Comparison of ENCODE assay signal across 23 cellular contexts in the genomic region with DNA sequence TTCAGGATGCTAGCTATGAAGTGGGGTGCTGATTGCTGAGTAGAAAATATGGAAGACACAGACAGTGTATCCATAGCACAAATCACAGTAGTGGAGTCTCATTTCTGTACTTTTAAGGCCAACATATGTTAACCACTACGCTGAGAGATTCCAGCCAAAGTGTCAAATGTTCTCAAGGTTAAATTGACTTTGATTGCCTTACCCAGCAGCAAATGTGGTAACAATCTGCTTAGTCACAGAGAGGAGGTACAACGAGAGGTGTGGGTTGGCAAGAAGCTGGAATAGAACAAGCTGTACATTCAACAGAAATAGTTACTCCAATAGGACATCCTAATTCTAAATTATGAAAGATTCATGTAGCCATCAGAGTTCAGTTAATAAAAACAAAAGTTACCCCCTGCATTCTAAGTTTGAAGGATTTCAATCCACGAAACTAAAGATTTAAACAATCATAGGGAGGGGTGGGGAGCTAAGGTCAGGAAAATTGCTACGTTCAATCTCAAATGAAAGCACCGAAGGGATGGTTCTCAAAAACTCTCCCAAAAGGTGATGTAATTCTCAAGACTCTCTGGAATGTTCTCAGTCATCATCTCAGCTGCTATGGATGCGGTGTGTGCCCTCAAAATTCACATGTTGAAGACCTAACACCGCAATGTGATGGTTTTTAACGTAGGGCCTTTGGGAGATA.
DNase-seq lines count a peak whose midpoint lies in the region; ATAC-seq and TF ChIP-seq lines count a peak whose summit lies in the region.
"Had no signal": no experiment of that assay in that cellular context is flagged by ENCODE, and none has a peak within 500 bp of the region (broad histone marks: within the 10 kb centered on the region; RNA-seq: fewer than 3 reads in every experiment).

No MANE protein-coding gene starts in this region.

- no peaks in the 10 kb centered on the region for H3K79me2 ChIP-seq in ACC112 (ENCODE audit: control insufficient read depth, insufficient read depth, low read length, unreplicated experiment)

- intact Hi-C loops in cardiac septum (cut with DNase I) = no loop called here
- intact Hi-C loops in upper lobe of right lung (cut with DNase I) = no loop called here

- H3K4me1 Mint-ChIP-seq in nephron progenitor cell = peaks cover 28% of the 10 kb centered on the region

- WGBS in mesodermal cell (ENCODE audit: insufficient coverage in 2 of 2), 2 experiments = 94 to 96% methylated on average over 4 to 6 of the region's 8 CpGs

- no peak overlapping the region for H3K4me3 ChIP-seq in ACC112 (ENCODE audit: low read depth, low read length)
- H3K4me3 ChIP-seq in cardiac fibroblast (replicated peaks in 1 of 2; ENCODE audit: low read depth in 2 of 2, low read length in 2 of 2) = no peak overlapping the region
- H3K4me3 ChIP-seq in mesodermal cell (ENCODE audit: extremely low read depth, insufficient read depth, low read length, poor library complexity, severe bottlenecking) = no peak overlapping the region
- H3K4me3 ChIP-seq in upper lobe of right lung = no peak overlapping the region
- H3K4me3 ChIP-seq: BLaER1 treated with 17β-estradiol and CSF1 and Interleukin-3, amounts not matched to agents 10 nM and 100 nM; left ventricle myocardium inferior; mucosa of descending colon had no signal

- no peaks in the 10 kb centered on the region for H3K27me3 ChIP-seq in ACC112 (ENCODE audit: insufficient read depth, low read length)
- no peaks in the 10 kb centered on the region for H3K27me3 ChIP-seq in upper lobe of right lung

- TF ChIP-seq CTCF in cardiac fibroblast (IDR thresholded peaks at IDR 0.05; ENCODE audit: low read depth, low read length) (no peak), upper lobe of right lung (IDR thresholded peaks at IDR 0.05) (no peak), nephron progenitor cell (IDR thresholded peaks at IDR 0.05) (no peak)

- peak overlapping the region; percentile 24 for H3K27ac ChIP-seq in ACC112 (ENCODE audit: low read depth, low read length)
- H3K27ac ChIP-seq in mesodermal cell (ENCODE audit: low read depth, low read length, severe bottlenecking) = peak overlapping the region; percentile 91
- H3K27ac ChIP-seq in upper lobe of right lung = no peak overlapping the region
- H3K27ac ChIP-seq: left ventricle myocardium inferior had no signal

- no peaks in the 10 kb centered on the region for H3K9me3 ChIP-seq in mesodermal cell (ENCODE audit: control insufficient read depth, low read length)
- no peaks in the 10 kb centered on the region for H3K9me3 ChIP-seq in upper lobe of right lung
- H3K9me3 ChIP-seq: BLaER1 treated with 17β-estradiol and CSF1 and Interleukin-3, amounts not matched to agents 10 nM and 100 nM; left ventricle myocardium inferior; mucosa of descending colon had no signal

- no peak overlapping the region for H3K4me3 Mint-ChIP-seq in nephron progenitor cell
- H3K4me3 Mint-ChIP-seq: central memory CD8-positive, alpha-beta T cell; T-helper 2 cell treated with Interferon-gamma antibody and Interleukin-4, amounts not matched to agents 5 μg/mL and 100 μg/mL, for 36 hours; WTC11 had no signal

- peaks cover 5% of the 10 kb centered on the region for H3K27me3 Mint-ChIP-seq in nephron progenitor cell (ENCODE audit: low read depth, poor library complexity)
- H3K27me3 Mint-ChIP-seq: central memory CD8-positive, alpha-beta T cell had no signal

- H3K27ac Mint-ChIP-seq in nephron progenitor cell = no peak overlapping the region
- H3K27ac Mint-ChIP-seq: T-helper 2 cell treated with Interferon-gamma antibody and Interleukin-4, amounts not matched to agents 5 μg/mL and 100 μg/mL, for 36 hours; WTC11 had no signal

- H3K4me1 ChIP-seq in ACC112 (ENCODE audit: control insufficient read depth, insufficient read depth, low read length, unreplicated experiment) (peaks cover 48% of the 10 kb centered on the region), mesodermal cell (ENCODE audit: control insufficient read depth, insufficient read depth, low read length, poor library complexity, severe bottlenecking) (peaks cover 39% of the 10 kb centered on the region), upper lobe of right lung (no peaks in the 10 kb centered on the region)
- H3K4me1 ChIP-seq: left ventricle myocardium inferior had no signal

- peaks cover 5% of the 10 kb centered on the region for H3K9me3 Mint-ChIP-seq in nephron progenitor cell
- H3K9me3 Mint-ChIP-seq: central memory CD8-positive, alpha-beta T cell; T-helper 2 cell treated with Interferon-gamma antibody and Interleukin-4, amounts not matched to agents 5 μg/mL and 100 μg/mL, for 36 hours; WTC11 had no signal

- no peak overlapping the region for H2AFZ ChIP-seq in ACC112 (ENCODE audit: low read length, unreplicated experiment)

- no peak for ATAC-seq in upper lobe of right lung
- ATAC-seq: esophagus mucosa, mucosa of descending colon had no signal

- no peaks in the 10 kb centered on the region for H3K36me3 Mint-ChIP-seq in nephron progenitor cell (ENCODE audit: low read depth)
- H3K36me3 Mint-ChIP-seq: WTC11 had no signal

- peak; percentile 33 for DNase-seq in NCI-H460 (ENCODE audit: extremely low read depth, low read depth)
- DNase-seq in cardiac fibroblast (ENCODE audit: low read depth in 2 of 2) = peak; percentile 40 to 48
- DNase-seq in cardiac septum (ENCODE audit: low spot score) = no peak
- no peak for DNase-seq in upper lobe of right lung
- DNase-seq in nephron progenitor cell = no peak
- DNase-seq in dedifferentiated amniotic fluid mesenchymal stem cell (ENCODE audit: extremely low spot score) = no peak
- DNase-seq: ACHN; activated CD4-positive, alpha-beta T cell treated with anti-CD3 and anti-CD28 coated beads, Interleukin-2, amount 50 U/mL, for 4 hours; activated CD8-positive, alpha-beta memory T cell treated with anti-CD3 and anti-CD28 coated beads, Interleukin-2, amount 50 U/mL, for 48 hours; activated gamma-delta T cell; effector CD4-positive, alpha-beta T cell; left ventricle myocardium inferior; mucosa of descending colon; NK-92 treated with Interleukin-12 subunit alpha and Interleukin-12 subunit beta, amount 100 ng/mL, for 24 hours; nucleus accumbens; right cardiac atrium had no signal

- no peaks in the 10 kb centered on the region for H3K36me3 ChIP-seq in ACC112 (ENCODE audit: insufficient read depth, low read length)
- H3K36me3 ChIP-seq in mesodermal cell (ENCODE audit: control insufficient read depth, insufficient read depth, low read length) = no peaks in the 10 kb centered on the region
- no peaks in the 10 kb centered on the region for H3K36me3 ChIP-seq in upper lobe of right lung
- H3K36me3 ChIP-seq: BLaER1 treated with 17β-estradiol and CSF1 and Interleukin-3, amounts not matched to agents 10 nM and 100 nM; left ventricle myocardium inferior had no signal

Comparison
In these comparisons a context has a peak if more than half of its experiments do, and no peak if none do; other contexts are left out.
1. DNase-seq: peak in NCI-H460 (single experiment) and cardiac fibroblast (2 of 2); none in cardiac septum (single experiment), upper lobe of right lung (single experiment), nephron progenitor cell (single experiment) and dedifferentiated amniotic fluid mesenchymal stem cell (single experiment).